Comparison of ENCODE assay signal across 8 cellular contexts in the genomic region with DNA sequence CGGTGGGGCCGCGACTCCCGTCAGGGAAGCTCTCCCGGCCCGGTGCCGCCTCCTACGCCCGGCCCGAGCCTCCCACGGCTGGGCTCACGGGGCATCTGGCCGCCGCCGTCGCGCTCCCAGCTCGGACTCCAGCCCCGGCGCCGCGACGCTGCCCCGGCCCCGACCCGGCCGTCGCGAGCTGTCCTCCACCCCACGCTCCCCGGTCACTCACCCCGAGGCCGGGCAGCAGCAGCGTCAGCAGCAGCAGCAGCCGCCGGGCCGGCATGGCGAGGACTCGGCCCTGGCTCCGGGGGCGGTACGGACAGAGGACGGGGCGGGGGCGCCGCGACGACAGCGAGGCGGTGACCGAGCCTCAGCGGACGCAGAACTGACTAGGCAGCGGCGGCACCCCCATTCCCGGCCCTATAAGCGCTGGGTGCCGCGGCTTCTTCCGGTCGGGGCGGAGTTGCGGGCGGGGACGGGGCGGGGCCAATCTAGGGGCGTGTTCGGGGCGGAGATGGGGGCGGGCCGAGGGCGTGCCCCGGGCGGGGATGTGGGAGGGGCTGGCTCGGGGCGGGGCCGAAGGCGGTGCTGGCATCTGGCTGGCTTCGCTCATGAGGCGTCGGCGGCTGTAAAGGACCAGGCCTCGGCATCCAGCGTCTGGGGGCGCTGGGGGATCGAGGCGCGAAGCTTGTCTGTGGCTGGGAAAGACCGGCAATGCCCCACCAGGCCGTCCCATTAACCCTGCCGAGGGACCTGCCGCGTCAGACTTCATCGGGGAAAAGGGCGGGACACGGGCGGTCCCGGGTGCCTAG. TPM values are rescaled to one million over a fixed set of nuclear protein-coding genes. Genes with fewer than 3 reads are reported as not detected.
DNase-seq lines count a peak whose midpoint lies in the region; ATAC-seq, FAIRE-seq and TF ChIP-seq lines count a peak whose summit lies in the region.

Gene ERN1, minus strand, starts transcription at position 380 of the 794 bp plus-strand sequence. Its CDS starts 115 bp downstream, at position 265.

- no peaks in the 10 kb centered on the region for H3K36me3 ChIP-seq in pancreas
- H3K36me3 ChIP-seq in thymus (ENCODE audit: control insufficient read depth, insufficient read depth), result no peaks in the 10 kb centered on the region

- POLR2A ChIA-PET in activated naive CD8-positive, alpha-beta T cell treated with anti-CD3 and anti-CD28 coated beads, Interleukin-2, amount 10 ng/mL, durations not matched to agents 7 days and 5 days (lab: Charles Lee), result interaction anchor here (0.9 to 4.4 kb wide), 12 partner anchors 8 to 132 kb away, joined by 3 to 54 read pairs (median 6); partner anchors contain the start of gene ICAM2

- 2 to 3% methylated on average over 80 to 98 of the region's 98 CpGs for WGBS in pancreas, 2 donors
- WGBS in thymus, result under 1% methylated on average over 96 of the region's 98 CpGs

- ATAC-seq in HG02588 (IDR thresholded peaks at IDR 0.05; ENCODE audit: unreplicated experiment) (peak; percentile 77), pancreas (peak; percentile 88 to 95 (median 90))
- ATAC-seq in activated naive CD8-positive, alpha-beta T cell treated with anti-CD3 and anti-CD28 coated beads, Interleukin-2, amount 10 ng/mL, durations not matched to agents 7 days and 5 days (ENCODE audit: low read depth), result peak; percentile 93

- H3K9me3 Mint-ChIP-seq in activated naive CD8-positive, alpha-beta T cell treated with anti-CD3 and anti-CD28 coated beads, Interleukin-2, amount 10 ng/mL, durations not matched to agents 7 days and 5 days, result no peaks in the 10 kb centered on the region

- H3K27me3 ChIP-seq in pancreas, result no peaks in the 10 kb centered on the region
- H3K27me3 ChIP-seq in thymus (ENCODE audit: control insufficient read depth, insufficient read depth), result no peaks in the 10 kb centered on the region

- peak within 1 kb of the TSS; percentile 88 for H3K4me3 Mint-ChIP-seq in activated naive CD8-positive, alpha-beta T cell treated with anti-CD3 and anti-CD28 coated beads, Interleukin-2, amount 10 ng/mL, durations not matched to agents 7 days and 5 days

- DNase-seq in NCI-H1105 (lab: John Stamatoyannopoulos, UW) (peak; percentile 81), SW 1271 (lab: John Stamatoyannopoulos, UW) (peak; percentile 74 to 86), head of caudate nucleus (peak; percentile 85 to 98 (median 95)), pancreas (peak; percentile 91 to 99 (median 94))
- DNase-seq in activated naive CD8-positive, alpha-beta T cell treated with anti-CD3 and anti-CD28 coated beads, Interleukin-2, amount 10 ng/mL, durations not matched to agents 7 days and 5 days, result peak; percentile 91

- peaks cover 3% of the 10 kb centered on the region for H3K27me3 Mint-ChIP-seq in activated naive CD8-positive, alpha-beta T cell treated with anti-CD3 and anti-CD28 coated beads, Interleukin-2, amount 10 ng/mL, durations not matched to agents 7 days and 5 days

- H3K9me3 ChIP-seq in pancreas (no peaks in the 10 kb centered on the region), thymus (ENCODE audit: control insufficient read depth) (no peaks in the 10 kb centered on the region)

- FAIRE-seq in pancreas (lab: Jason Lieb, UNC), result no peak

- peaks cover 17% of the 10 kb centered on the region for H3K4me1 Mint-ChIP-seq in activated naive CD8-positive, alpha-beta T cell treated with anti-CD3 and anti-CD28 coated beads, Interleukin-2, amount 10 ng/mL, durations not matched to agents 7 days and 5 days

- peaks cover 4 to 25% (median 6%) of the 10 kb centered on the region in 3 donors for H3K4me1 ChIP-seq in pancreas
- peaks cover 16% of the 10 kb centered on the region for H3K4me1 ChIP-seq in thymus (ENCODE audit: control insufficient read depth, insufficient read depth, low read length)

- intact Hi-C loops in head of caudate nucleus (cut with DNase I) (loop anchor here (5.0 to 10.0 kb wide), 2 partner anchors 103 to 215 kb away; partner anchors contain the start of genes CSHL1 and GH1), pancreas (cut with DNase I) (loop anchor here (5.0 to 10.0 kb wide), 6 partner anchors 58 to 215 kb away; partner anchors contain the start of genes CSHL1 (in 2 of the 3), GH1 (in 2 of the 3) and ICAM2 (in 1 of the 3))

- TF ChIP-seq CTCF in pancreas (IDR thresholded peaks at IDR 0.05), result no peak

- H3K27ac Mint-ChIP-seq in activated naive CD8-positive, alpha-beta T cell treated with anti-CD3 and anti-CD28 coated beads, Interleukin-2, amount 10 ng/mL, durations not matched to agents 7 days and 5 days, result peak within 1 kb of the TSS; percentile 89

- peak within 1 kb of the TSS; percentile 31 to 94 (median 87) for H3K4me3 ChIP-seq in pancreas
- H3K4me3 ChIP-seq in thymus (ENCODE audit: low read length), result peak within 1 kb of the TSS; percentile 77

- H3K36me3 Mint-ChIP-seq in activated naive CD8-positive, alpha-beta T cell treated with anti-CD3 and anti-CD28 coated beads, Interleukin-2, amount 10 ng/mL, durations not matched to agents 7 days and 5 days, result no peaks in the 10 kb centered on the region

- H3K27ac ChIP-seq in pancreas (peak within 1 kb of the TSS; percentile 93 to 98 (median 95)), thymus (ENCODE audit: low read depth) (peak within 1 kb of the TSS; percentile 95)

- peak; percentile 99 for TF ChIP-seq POLR2A in GM10847 (IDR thresholded peaks at IDR 0.05; ENCODE audit: extremely low read depth, insufficient read length)

RNA-seq across cellular contexts. Expression of gene ERN1, which starts in this region (rescaled TPM):
- total RNA-seq in activated naive CD8-positive, alpha-beta T cell treated with anti-CD3 and anti-CD28 coated beads, Interleukin-2, amount 10 ng/mL, durations not matched to agents 7 days and 5 days, result 10 to 100 TPM; 38.6 to 45.3 TPM
- 100 to 1,000 TPM in 1 of 6 donors, 10 to 100 TPM in 5; 37.0 to 151 (median 42.9) TPM for total RNA-seq in pancreas
- polyA plus RNA-seq in pancreas (10 to 100 TPM; 10.4 to 19.8 TPM), thymus (7.4 TPM)

Comparison
In these comparisons a context has a peak if more than half of its experiments do, and no peak if none do; other contexts are left out.
1. Peak in every context shown above with its lines: DNase-seq, ATAC-seq, H3K4me3 ChIP-seq and H3K27ac ChIP-seq.